ENCODE assay signal across 9 cellular contexts in genomic region chr10:102918817-102919236, GRCh38. TPM values are rescaled to one million over a fixed set of nuclear protein-coding genes. Genes with fewer than 3 reads are reported as not detected.
DNase-seq lines count a peak whose midpoint lies in the region; ATAC-seq, FAIRE-seq and TF ChIP-seq lines count a peak whose summit lies in the region.
"Had no signal": no experiment of that assay in that cellular context is flagged by ENCODE, and none has a peak within 500 bp of the region (broad histone marks: within the 10 kb centered on the region; RNA-seq: fewer than 3 reads in every experiment).

No MANE protein-coding gene starts in this region.

- FAIRE-seq in small intestine (lab: Jason Lieb, UNC): no peak
- FAIRE-seq: colon had no signal

- no peaks in the 10 kb centered on the region for H3K9me2 ChIP-seq in MM.1S (replicated peaks; ENCODE audit: insufficient read depth, low read length)

- H3K4me2 ChIP-seq in MM.1S (ENCODE audit: low read depth, low read length): peak overlapping the region; percentile 94

- H2AFZ ChIP-seq in MM.1S (ENCODE audit: low read length): peak overlapping the region; percentile 99

- peak overlapping the region; percentile 82; the same call in 1 of the 2 replicates for H3K27ac ChIP-seq in MM.1S (ENCODE audit: low read length)
- H3K27ac ChIP-seq in right atrium auricular region: peak overlapping the region; percentile 96
- H3K27ac ChIP-seq in small intestine (ENCODE audit: low read depth in 1 of 2, low read length in 1 of 2): peak overlapping the region in 1 of 2 donors; percentile 87

- TF ChIP-seq CTCF in MM.1S (IDR thresholded peaks at IDR 0.05; ENCODE audit: low read length): no peak; the same call in 1 of the 2 replicates
- TF ChIP-seq CTCF in right atrium auricular region (IDR thresholded peaks at IDR 0.05): peak in 1 of 2 donors; percentile 34

- DNase-seq in DMS79 treated with DMSO at 0.1 percent for 48 hours (lab: John Stamatoyannopoulos, UW) (peak; percentile 1), DMS79 (lab: John Stamatoyannopoulos, UW) (no peak), MM.1S (no peak), activated gamma-delta T cell (lab: John Stamatoyannopoulos, UW) (peak; percentile 24), right atrium auricular region (ENCODE audit: low spot score) (no peak), small intestine (peak; percentile 10), NCI-H774 (lab: John Stamatoyannopoulos, UW) (no peak)

- ATAC-seq in HG02763 (IDR thresholded peaks at IDR 0.05; ENCODE audit: unreplicated experiment): no peak

- WGBS in small intestine, 3 donors: 0 to 1% (median 0%) methylated on average over 40 to 49 of the region's 49 CpGs

- H3K9me3 ChIP-seq in MM.1S (replicated peaks; ENCODE audit: insufficient read depth, low read length) (no peaks in the 10 kb centered on the region), right atrium auricular region (no peaks in the 10 kb centered on the region), small intestine (ENCODE audit: control insufficient read depth, low read depth) (no peaks in the 10 kb centered on the region)

- H3K27me3 ChIP-seq in MM.1S (replicated peaks; ENCODE audit: insufficient read depth, low read length) (no peaks in the 10 kb centered on the region), right atrium auricular region (no peaks in the 10 kb centered on the region), small intestine (ENCODE audit: control insufficient read depth in 2 of 2, insufficient read depth in 2 of 2, low read length in 2 of 2) (no peaks in the 10 kb centered on the region)

- peaks cover 8% of the 10 kb centered on the region; the same call in 1 of the 2 replicates for H3F3A ChIP-seq in MM.1S (ENCODE audit: insufficient read depth, low read length)

- H3K36me3 ChIP-seq in MM.1S (replicated peaks; ENCODE audit: insufficient read depth, low read length) (no peaks in the 10 kb centered on the region), right atrium auricular region (no peaks in the 10 kb centered on the region), small intestine (ENCODE audit: control insufficient read depth in 2 of 2, insufficient read depth in 2 of 2, low read length in 2 of 2) (no peaks in the 10 kb centered on the region)

- H3K4me1 ChIP-seq in MM.1S (ENCODE audit: low read length) (peaks cover 15% of the 10 kb centered on the region), right atrium auricular region (peaks cover 0 to 37% of the 10 kb centered on the region in 2 donors), small intestine (ENCODE audit: control insufficient read depth in 2 of 2, insufficient read depth in 1 of 2, low read depth in 1 of 2, low read length in 1 of 2) (peaks cover 4 to 20% of the 10 kb centered on the region in 2 donors)

- H4K20me1 ChIP-seq in MM.1S (ENCODE audit: insufficient read depth, low read length): no peaks in the 10 kb centered on the region

- peak overlapping the region; percentile 84 for H3K9ac ChIP-seq in MM.1S (ENCODE audit: low read length)

- H3K79me2 ChIP-seq in MM.1S (ENCODE audit: low read length): peaks cover 11% of the 10 kb centered on the region

- H3K4me3 ChIP-seq in MM.1S (ENCODE audit: low read length): peak overlapping the region; percentile 95
- H3K4me3 ChIP-seq in right atrium auricular region: peak overlapping the region; percentile 90 to 96
- peak overlapping the region; percentile 68 to 73 for H3K4me3 ChIP-seq in small intestine (ENCODE audit: low read depth in 1 of 2, low read length in 2 of 2)

RNA-seq across cellular contexts. Expression of gene CNNM2, which starts 0.7 kb away (rescaled TPM):
- 1 to 10 TPM; 3.3 to 4.1 TPM for total RNA-seq in right atrium auricular region
- 1 to 10 TPM in 2 of 3 donors, under 1 TPM in 1; 0.45 to 3.3 (median 1.1) TPM for polyA plus RNA-seq in small intestine

RNA-seq across cellular contexts. Expression of gene AS3MT, which starts 49.6 kb away (rescaled TPM):
- 10 to 100 TPM; 11.7 to 17.3 TPM for total RNA-seq in right atrium auricular region
- 1 to 10 TPM; 1.6 to 4.2 (median 3.1) TPM for polyA plus RNA-seq in small intestine

Comparison
In these comparisons a context has a peak if more than half of its experiments do, and no peak if none do; other contexts are left out.
1. DNase-seq: peak in DMS79 treated with DMSO at 0.1 percent for 48 hours (single experiment), activated gamma-delta T cell (single experiment) and small intestine (single experiment); none in DMS79 (single experiment), MM.1S (single experiment), right atrium auricular region (single experiment) and NCI-H774 (single experiment).
2. Peak in every context shown above with its lines, with median percentiles within 50 percentile points of each other: H3K4me3 ChIP-seq.